In the genomic region with DNA sequence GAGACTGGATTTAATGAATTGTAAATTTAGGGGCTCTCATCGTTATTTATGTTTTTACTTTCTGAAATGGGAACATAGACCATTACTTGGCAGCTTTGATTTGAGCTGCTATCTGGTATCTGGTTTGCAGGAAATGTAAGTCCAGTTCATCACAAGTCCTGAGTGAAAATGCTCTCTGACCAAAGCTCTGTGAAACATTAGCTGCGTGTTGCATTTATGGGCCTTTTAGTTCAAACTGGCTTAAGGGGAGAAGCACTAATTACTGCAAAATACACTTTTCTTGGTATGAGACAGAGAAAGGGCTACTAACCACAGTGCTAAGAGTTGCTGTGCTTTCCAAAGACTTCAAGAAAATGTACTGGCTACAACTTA, we compare ENCODE assay signal across 8 cellular contexts. TPM values are rescaled to one million over a fixed set of nuclear protein-coding genes. Genes with fewer than 3 reads are reported as not detected.
DNase-seq lines count a peak whose midpoint lies in the region; ATAC-seq and TF ChIP-seq lines count a peak whose summit lies in the region.

No MANE protein-coding gene starts in this region.

- CTCF ChIA-PET in PC-9 (lab: Charles Lee) = interaction anchor here (0.6 to 1.2 kb wide), 5 partner anchors 12 to 780 kb away, joined by 3 to 4 read pairs (median 3); no protein-coding TSS in a partner anchor

- H3F3A ChIP-seq in PC-9 (ENCODE audit: insufficient read depth, low read depth) = no peaks in the 10 kb centered on the region
- no peaks in the 10 kb centered on the region for H3F3A ChIP-seq in neural cell (ENCODE audit: insufficient read depth, low read length, poor library complexity, severe bottlenecking)

- H3K36me3 ChIP-seq in PC-9 (ENCODE audit: low read depth) = no peaks in the 10 kb centered on the region
- H3K36me3 ChIP-seq in neural cell (ENCODE audit: insufficient read depth, low read length) = no peaks in the 10 kb centered on the region

- H3K9me2 ChIP-seq in PC-9 (ENCODE audit: insufficient read depth) (no peaks in the 10 kb centered on the region), neural cell (ENCODE audit: insufficient read depth, low read length) (no peaks in the 10 kb centered on the region)

- H3K27me3 ChIP-seq in PC-9 (ENCODE audit: insufficient read depth, low read depth) (no peaks in the 10 kb centered on the region), neural cell (ENCODE audit: insufficient read depth, low read depth, low read length) (no peaks in the 10 kb centered on the region)

- no peak for TF ChIP-seq RAD21 in neural cell (conservative IDR thresholded peaks at IDR 0.05)

- H2AFZ ChIP-seq in PC-9 (peak overlapping the region; percentile 81), neural cell (ENCODE audit: low read depth, low read length) (no peak overlapping the region)

- no peaks in the 10 kb centered on the region for H3K9me3 ChIP-seq in PC-9 (ENCODE audit: insufficient read depth, low read depth)
- H3K9me3 ChIP-seq in neural cell (ENCODE audit: low read length) = no peaks in the 10 kb centered on the region

- H3K27ac ChIP-seq in PC-9 (no peak overlapping the region), neural cell (ENCODE audit: low read length) (peak overlapping the region; percentile 35)

- no peak for ATAC-seq in GM21576 (IDR thresholded peaks at IDR 0.05; ENCODE audit: unreplicated experiment)

- POLR2A ChIA-PET in PC-9 (lab: Charles Lee; ENCODE audit: unreplicated experiment) = interaction anchor here (0.6 kb wide), 1 partner anchor 69 kb away, joined by 3 read pairs; no protein-coding TSS in a partner anchor

- no peak for TF ChIP-seq CTCF in AG10803 (conservative IDR thresholded peaks at IDR 0.05; ENCODE audit: low read length)
- TF ChIP-seq CTCF in PC-9 (conservative IDR thresholded peaks at IDR 0.05) = no peak
- TF ChIP-seq CTCF in fibroblast of pulmonary artery (IDR thresholded peaks at IDR 0.05; ENCODE audit: low read length, missing control alignments) = no peak
- no peak for TF ChIP-seq CTCF in neural cell (IDR thresholded peaks at IDR 0.05; ENCODE audit: poor library complexity, severe bottlenecking)

- DNase-seq in AG10803 (ENCODE audit: low read depth) (no peak), PC-9 (no peak), fibroblast of pulmonary artery (ENCODE audit: low read depth) (no peak), NCI-H748 treated with DMSO at 0.1 percent for 48 hours (lab: John Stamatoyannopoulos, UW) (no peak), T-helper 9 cell (no peak)
- no peak for DNase-seq in stimulated activated naive CD4-positive, alpha-beta T cell treated with Interleukin-2 at 50 U/mL for 16 hours (lab: John Stamatoyannopoulos, UW)

- H3K4me3 ChIP-seq in AG10803 (ENCODE audit: low read length) (peak overlapping the region; percentile 60), PC-9 (peak overlapping the region; percentile 68), fibroblast of pulmonary artery (replicated peaks; ENCODE audit: low read depth, low read length) (peak overlapping the region; percentile 80), neural cell (ENCODE audit: low read length) (peak overlapping the region; percentile 62)

- BruUV-seq in PC-9 (replicated peaks; lab: Mats Ljungman, UMichigan) = no TSS peak

- TF ChIP-seq EP300 in neural cell (conservative IDR thresholded peaks at IDR 0.05; ENCODE audit: poor library complexity, severe bottlenecking) = no peak

- H3K4me2 ChIP-seq in PC-9 (peak overlapping the region; percentile 73), neural cell (ENCODE audit: low read length) (peak overlapping the region; percentile 50)

- intact Hi-C loops in PC-9 (cut with micrococcal nuclease; ENCODE audit: unreplicated experiment) = no loop called here

- H3K9ac ChIP-seq in neural cell (ENCODE audit: low read length) = peak overlapping the region; percentile 30

- H4K20me1 ChIP-seq in PC-9 (ENCODE audit: insufficient read depth) = no peaks in the 10 kb centered on the region
- H4K20me1 ChIP-seq in neural cell (ENCODE audit: insufficient read depth) = no peaks in the 10 kb centered on the region

- no peaks in the 10 kb centered on the region for H3K79me2 ChIP-seq in PC-9 (ENCODE audit: low read depth)
- no peaks in the 10 kb centered on the region for H3K79me2 ChIP-seq in neural cell (replicated peaks; ENCODE audit: insufficient read depth, low read length)

- 0 out of 2 replicates have a peak, but pooled peaks cover 4% of the 10 kb centered on the region for H3K4me1 ChIP-seq in PC-9 (replicated peaks; ENCODE audit: insufficient read depth)

TF ChIP-seq in neural cell, 6 proteins besides CTCF, POLR2A, EP300 and RAD21:
- no peak for TF ChIP-seq EZH2 (IDR thresholded peaks at IDR 0.05; ENCODE audit: borderline replicate concordance, insufficient read depth, low read length, poor library complexity, severe bottlenecking)
- TF ChIP-seq SMC3 (conservative IDR thresholded peaks at IDR 0.05; ENCODE audit: poor library complexity) = no peak
- no peak for TF ChIP-seq MXI1 (conservative IDR thresholded peaks at IDR 0.05; ENCODE audit: poor library complexity, severe bottlenecking)
- no peak for TF ChIP-seq TAF1 (IDR thresholded peaks at IDR 0.05; ENCODE audit: low read depth)
- no peak for TF ChIP-seq POLR2AphosphoS5 (IDR thresholded peaks at IDR 0.05)
- TF ChIP-seq, protein P1, sequence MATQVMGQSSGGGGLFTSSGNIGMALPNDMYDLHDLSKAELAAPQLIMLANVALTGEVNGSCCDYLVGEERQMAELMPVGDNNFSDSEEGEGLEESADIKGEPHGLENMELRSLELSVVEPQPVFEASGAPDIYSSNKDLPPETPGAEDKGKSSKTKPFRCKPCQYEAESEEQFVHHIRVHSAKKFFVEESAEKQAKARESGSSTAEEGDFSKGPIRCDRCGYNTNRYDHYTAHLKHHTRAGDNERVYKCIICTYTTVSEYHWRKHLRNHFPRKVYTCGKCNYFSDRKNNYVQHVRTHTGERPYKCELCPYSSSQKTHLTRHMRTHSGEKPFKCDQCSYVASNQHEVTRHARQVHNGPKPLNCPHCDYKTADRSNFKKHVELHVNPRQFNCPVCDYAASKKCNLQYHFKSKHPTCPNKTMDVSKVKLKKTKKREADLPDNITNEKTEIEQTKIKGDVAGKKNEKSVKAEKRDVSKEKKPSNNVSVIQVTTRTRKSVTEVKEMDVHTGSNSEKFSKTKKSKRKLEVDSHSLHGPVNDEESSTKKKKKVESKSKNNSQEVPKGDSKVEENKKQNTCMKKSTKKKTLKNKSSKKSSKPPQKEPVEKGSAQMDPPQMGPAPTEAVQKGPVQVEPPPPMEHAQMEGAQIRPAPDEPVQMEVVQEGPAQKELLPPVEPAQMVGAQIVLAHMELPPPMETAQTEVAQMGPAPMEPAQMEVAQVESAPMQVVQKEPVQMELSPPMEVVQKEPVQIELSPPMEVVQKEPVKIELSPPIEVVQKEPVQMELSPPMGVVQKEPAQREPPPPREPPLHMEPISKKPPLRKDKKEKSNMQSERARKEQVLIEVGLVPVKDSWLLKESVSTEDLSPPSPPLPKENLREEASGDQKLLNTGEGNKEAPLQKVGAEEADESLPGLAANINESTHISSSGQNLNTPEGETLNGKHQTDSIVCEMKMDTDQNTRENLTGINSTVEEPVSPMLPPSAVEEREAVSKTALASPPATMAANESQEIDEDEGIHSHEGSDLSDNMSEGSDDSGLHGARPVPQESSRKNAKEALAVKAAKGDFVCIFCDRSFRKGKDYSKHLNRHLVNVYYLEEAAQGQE (IDR thresholded peaks at IDR 0.05; ENCODE audit: borderline replicate concordance) = no peak

RNA-seq across cellular contexts. Expression of gene CC2D2A, which starts 0.5 kb away (rescaled TPM):
- 6.9 and 7.0 TPM in 2 replicates for total RNA-seq in PC-9 (2021)
- polyA plus RNA-seq in neural cell = 8.6 and 10.7 TPM in 2 replicates
- polyA minus RNA-seq in neural cell = 10.7 and 11.8 TPM in 2 replicates

RNA-seq across cellular contexts. Expression of gene C1QTNF7, which starts 42.3 kb away (rescaled TPM):
- not detected in 2 replicates for total RNA-seq in PC-9 (2021)
- polyA plus RNA-seq in neural cell = not detected in 2 replicates
- polyA minus RNA-seq in neural cell = 0.24 TPM in 1 of 2 replicates, not detected in the other
